ENCODE assay signal across 29 cellular contexts in the genomic region with DNA sequence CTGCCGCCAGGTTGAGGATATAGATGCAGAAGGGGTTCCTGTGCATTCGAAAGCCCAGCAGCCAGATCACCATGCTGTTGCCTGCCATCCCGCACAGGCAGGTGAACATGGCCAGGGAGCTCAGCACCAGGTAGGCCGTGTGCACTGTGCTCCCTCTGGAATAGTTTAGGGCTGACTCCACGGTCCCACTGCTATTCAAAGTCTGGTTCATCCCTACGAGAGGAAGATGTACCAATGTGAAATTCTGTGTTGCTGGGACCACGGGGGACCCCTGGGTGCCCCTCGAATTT. TPM values are rescaled to one million over a fixed set of nuclear protein-coding genes. Genes with fewer than 3 reads are reported as not detected.
DNase-seq lines count a peak whose midpoint lies in the region; ATAC-seq and TF ChIP-seq lines count a peak whose summit lies in the region.
"Had no signal": no experiment of that assay in that cellular context is flagged by ENCODE, and none has a peak within 500 bp of the region (broad histone marks: within the 10 kb centered on the region; RNA-seq: fewer than 3 reads in every experiment).

MRGPRD (minus strand) TSS at position 211 of the 290 bp plus-strand sequence; CDS start at position 211, 0 bp downstream.

- no peak within 1 kb of the TSS for H3K27ac ChIP-seq in spleen
- H3K27ac ChIP-seq: HL-60, SK-N-MC had no signal

- TF ChIP-seq POLR2A in spleen (IDR thresholded peaks at IDR 0.05), result no peak

- H3K27me3 ChIP-seq in spleen (replicated peaks in 1 of 7), result peaks cover 0 to 35% (median 7%) of the 10 kb centered on the region in 7 donors

- DNase-seq in activated naive CD8-positive, alpha-beta T cell treated with anti-CD3 and anti-CD28 coated beads, Interleukin-2, amount 10 ng/mL, durations not matched to agents 7 days and 5 days, result peak; percentile 2
- DNase-seq in activated naive CD8-positive, alpha-beta T cell treated with anti-CD3 and anti-CD28 coated beads, Interleukin-2, amount 50 U/mL, for 24 hours, result no peak
- DNase-seq in CD14-positive monocyte (ENCODE audit: low spot score), result peak; percentile 31
- peak; percentile 71 for DNase-seq in mesenteric fat pad (ENCODE audit: low spot score)
- DNase-seq in spleen, result peak; percentile 39
- no peak for DNase-seq in kidney tubule cell (ENCODE audit: low spot score)
- DNase-seq: CD4-positive, alpha-beta memory T cell; COR-L47; DMS 273 treated with DMSO at 0.1 percent for 48 hours; DMS79; EL; GDM1; NCI-H1092; NCI-H1417 treated with DMSO at 0.1 percent for 48 hours; NCI-H1694 treated with DMSO at 0.1 percent for 48 hours; NCI-H2081; NCI-H2227 treated with DMSO at 0.1 percent for 48 hours; NCI-H526 treated with DMSO at 0.1 percent for 48 hours; RPMI8226; SIG-M5 had no signal

- no peak for ATAC-seq in activated naive CD8-positive, alpha-beta T cell treated with anti-CD3 and anti-CD28 coated beads, Interleukin-2, amount 10 ng/mL, durations not matched to agents 7 days and 5 days (ENCODE audit: low read depth)
- no peak for ATAC-seq in activated naive CD8-positive, alpha-beta T cell treated with anti-CD3 and anti-CD28 coated beads, Interleukin-2, amount 50 U/mL, for 24 hours
- no peak for ATAC-seq in HG02885 (IDR thresholded peaks at IDR 0.05; ENCODE audit: poor library complexity, unreplicated experiment)
- ATAC-seq: GM12878, HCT116 had no signal

- H3K36me3 Mint-ChIP-seq in activated naive CD8-positive, alpha-beta T cell treated with anti-CD3 and anti-CD28 coated beads, Interleukin-2, amount 10 ng/mL, durations not matched to agents 7 days and 5 days, result no peaks in the 10 kb centered on the region
- H3K36me3 Mint-ChIP-seq in activated naive CD8-positive, alpha-beta T cell treated with anti-CD3 and anti-CD28 coated beads, Interleukin-2, amount 50 U/mL, for 24 hours (ENCODE audit: low read depth), result no peaks in the 10 kb centered on the region
- H3K36me3 Mint-ChIP-seq in CD14-positive monocyte, result no peaks in the 10 kb centered on the region

- H3K9me3 ChIP-seq in spleen, result peaks cover 0 to 11% (median 4%) of the 10 kb centered on the region in 8 donors

- intact Hi-C loops in CD14-positive monocyte (cut with micrococcal nuclease) (no loop called here), spleen (cut with DNase I; ENCODE audit: low total_unique reads) (no loop called here)

- WGBS in spleen, 5 donors, result 77 to 90% (median 81%) methylated on average over 5 to 8 of the region's 8 CpGs

- H3K27ac Mint-ChIP-seq in activated naive CD8-positive, alpha-beta T cell treated with anti-CD3 and anti-CD28 coated beads, Interleukin-2, amount 10 ng/mL, durations not matched to agents 7 days and 5 days, result no peak within 1 kb of the TSS
- H3K27ac Mint-ChIP-seq in activated naive CD8-positive, alpha-beta T cell treated with anti-CD3 and anti-CD28 coated beads, Interleukin-2, amount 50 U/mL, for 24 hours, result no peak within 1 kb of the TSS
- H3K27ac Mint-ChIP-seq in CD14-positive monocyte, result no peak within 1 kb of the TSS

- POLR2A ChIA-PET in activated naive CD8-positive, alpha-beta T cell treated with anti-CD3 and anti-CD28 coated beads, Interleukin-2, amount 10 ng/mL, durations not matched to agents 7 days and 5 days (lab: Charles Lee), result no interaction called here

- H3K36me3 ChIP-seq in spleen, result no peaks in the 10 kb centered on the region

- H3K4me1 ChIP-seq in spleen, result no peaks in the 10 kb centered on the region

- peaks cover 15% of the 10 kb centered on the region for H3K27me3 Mint-ChIP-seq in activated naive CD8-positive, alpha-beta T cell treated with anti-CD3 and anti-CD28 coated beads, Interleukin-2, amount 10 ng/mL, durations not matched to agents 7 days and 5 days
- H3K27me3 Mint-ChIP-seq in activated naive CD8-positive, alpha-beta T cell treated with anti-CD3 and anti-CD28 coated beads, Interleukin-2, amount 50 U/mL, for 24 hours, result peaks cover 7% of the 10 kb centered on the region
- peaks cover 19 to 38% (median 34%) of the 10 kb centered on the region in 3 donors for H3K27me3 Mint-ChIP-seq in CD14-positive monocyte (ENCODE audit: low read depth in 3 of 3)

- no peaks in the 10 kb centered on the region for H3K9me3 Mint-ChIP-seq in activated naive CD8-positive, alpha-beta T cell treated with anti-CD3 and anti-CD28 coated beads, Interleukin-2, amount 10 ng/mL, durations not matched to agents 7 days and 5 days
- H3K9me3 Mint-ChIP-seq in activated naive CD8-positive, alpha-beta T cell treated with anti-CD3 and anti-CD28 coated beads, Interleukin-2, amount 50 U/mL, for 24 hours, result no peaks in the 10 kb centered on the region
- H3K9me3 Mint-ChIP-seq in CD14-positive monocyte, result peaks cover 0 to 8% (median 2%) of the 10 kb centered on the region in 7 donors

- TF ChIP-seq CTCF in CD14-positive monocyte (IDR thresholded peaks at IDR 0.05), result no peak
- no peak for TF ChIP-seq CTCF in spleen (IDR thresholded peaks at IDR 0.05 in 8 of 11, conservative IDR thresholded peaks at IDR 0.05 in 3 of 11)

- H3K4me3 ChIP-seq in spleen, result no peak within 1 kb of the TSS
- H3K4me3 ChIP-seq: GM12878, SK-N-MC had no signal

- no peak within 1 kb of the TSS for H3K4me3 Mint-ChIP-seq in activated naive CD8-positive, alpha-beta T cell treated with anti-CD3 and anti-CD28 coated beads, Interleukin-2, amount 10 ng/mL, durations not matched to agents 7 days and 5 days
- no peak within 1 kb of the TSS for H3K4me3 Mint-ChIP-seq in activated naive CD8-positive, alpha-beta T cell treated with anti-CD3 and anti-CD28 coated beads, Interleukin-2, amount 50 U/mL, for 24 hours
- no peak within 1 kb of the TSS for H3K4me3 Mint-ChIP-seq in CD14-positive monocyte
- H3K4me3 Mint-ChIP-seq: CD4-positive, alpha-beta memory T cell had no signal

- H3K4me1 Mint-ChIP-seq in activated naive CD8-positive, alpha-beta T cell treated with anti-CD3 and anti-CD28 coated beads, Interleukin-2, amount 10 ng/mL, durations not matched to agents 7 days and 5 days, result no peaks in the 10 kb centered on the region
- H3K4me1 Mint-ChIP-seq in activated naive CD8-positive, alpha-beta T cell treated with anti-CD3 and anti-CD28 coated beads, Interleukin-2, amount 50 U/mL, for 24 hours, result no peaks in the 10 kb centered on the region
- no peaks in the 10 kb centered on the region for H3K4me1 Mint-ChIP-seq in CD14-positive monocyte
- H3K4me1 Mint-ChIP-seq: CD4-positive, alpha-beta memory T cell had no signal

RNA-seq across cellular contexts. Expression of gene MRGPRD, which starts in this region (rescaled TPM):
- not detected for total RNA-seq in activated naive CD8-positive, alpha-beta T cell treated with anti-CD3 and anti-CD28 coated beads, Interleukin-2, amount 10 ng/mL, durations not matched to agents 7 days and 5 days
- polyA plus RNA-seq in CD14-positive monocyte (not detected), spleen (not detected)
- total RNA-seq in mesenteric fat pad (not detected), spleen (not detected)
- total RNA-seq: A172; CD4-positive, alpha-beta memory T cell; GM12878; H4; NCI-H460 had no signal
- polyA plus RNA-seq: BJ, GM12878 had no signal

Comparison
In these comparisons a context has a peak if more than half of its experiments do, and no peak if none do; other contexts are left out.
1. Peak in DNase-seq in activated naive CD8-positive, alpha-beta T cell treated with anti-CD3 and anti-CD28 coated beads, Interleukin-2, amount 10 ng/mL, durations not matched to agents 7 days and 5 days; RNA of the gene not detected or under 1 TPM.
2. Peak in DNase-seq in CD14-positive monocyte; RNA of the gene not detected or under 1 TPM.
3. Peak in DNase-seq in mesenteric fat pad; RNA of the gene not detected or under 1 TPM.
4. Peak in DNase-seq in spleen; RNA of the gene not detected or under 1 TPM.